ENCODE assay signal across 8 cellular contexts in genomic region chr19:18279266-18279515, GRCh38. TPM values are rescaled to one million over a fixed set of nuclear protein-coding genes. Genes with fewer than 3 reads are reported as not detected.
DNase-seq lines count a peak whose midpoint lies in the region; ATAC-seq, FAIRE-seq and TF ChIP-seq lines count a peak whose summit lies in the region.

No MANE protein-coding gene starts in this region.

- peaks cover 31% of the 10 kb centered on the region for H3K36me3 Mint-ChIP-seq in activated naive CD8-positive, alpha-beta T cell treated with anti-CD3 and anti-CD28 coated beads, Interleukin-2, amount 10 ng/mL, durations not matched to agents 7 days and 5 days

- DNase-seq in NOMO-1 treated with dmso at 0.1 percent for 144 hours (lab: John Stamatoyannopoulos, UW; ENCODE audit: unreplicated experiment) (peak; percentile 65), NOMO-1 treated with DMSO at 0.1 percent for 48 hours (lab: John Stamatoyannopoulos, UW; ENCODE audit: unreplicated experiment) (no peak), keratinocyte (ENCODE audit: low read depth, low spot score) (no peak), substantia nigra (lab: John Stamatoyannopoulos, UW) (no peak), NCI-H187 treated with DMSO at 0.1 percent for 48 hours (lab: John Stamatoyannopoulos, UW) (no peak), ACHN (no peak)
- no peak for DNase-seq in activated naive CD8-positive, alpha-beta T cell treated with anti-CD3 and anti-CD28 coated beads, Interleukin-2, amount 10 ng/mL, durations not matched to agents 7 days and 5 days

- no peaks in the 10 kb centered on the region for H3K27me3 Mint-ChIP-seq in activated naive CD8-positive, alpha-beta T cell treated with anti-CD3 and anti-CD28 coated beads, Interleukin-2, amount 10 ng/mL, durations not matched to agents 7 days and 5 days

- peaks cover 1 to 8% of the 10 kb centered on the region in 2 experiments for H3K36me3 ChIP-seq in keratinocyte (ENCODE audit: control insufficient read depth in 2 of 2, extremely low read depth in 1 of 2, insufficient read depth in 2 of 2, low read length in 2 of 2)

- H3K4me3 ChIP-seq in keratinocyte (ENCODE audit: control insufficient read depth in 2 of 3, extremely low read depth in 1 of 3, insufficient read depth in 2 of 3, low read depth in 1 of 3, low read length in 3 of 3), result peak overlapping the region; percentile 69 to 78 (median 76)

- TF ChIP-seq CTCF in keratinocyte (optimal IDR thresholded peaks at IDR 0.05 in 1 of 3, IDR thresholded peaks at IDR 0.05 in 1 of 3, conservative IDR thresholded peaks at IDR 0.05 in 1 of 3; ENCODE audit: extremely low read depth in 1 of 3, insufficient read depth in 2 of 3, low read length in 3 of 3), result no peak

- peak overlapping the region; percentile 98 for H3K4me3 Mint-ChIP-seq in activated naive CD8-positive, alpha-beta T cell treated with anti-CD3 and anti-CD28 coated beads, Interleukin-2, amount 10 ng/mL, durations not matched to agents 7 days and 5 days

- no peak for ATAC-seq in activated naive CD8-positive, alpha-beta T cell treated with anti-CD3 and anti-CD28 coated beads, Interleukin-2, amount 10 ng/mL, durations not matched to agents 7 days and 5 days (ENCODE audit: low read depth)
- ATAC-seq in HG03469 (IDR thresholded peaks at IDR 0.05; ENCODE audit: unreplicated experiment), result no peak

- H3K79me2 ChIP-seq in keratinocyte (ENCODE audit: control insufficient read depth, insufficient read depth, low read length), result peaks cover 23% of the 10 kb centered on the region

- no peaks in the 10 kb centered on the region for H3K9me3 ChIP-seq in keratinocyte (ENCODE audit: control insufficient read depth, low read depth, low read length)

- H3K9me3 Mint-ChIP-seq in activated naive CD8-positive, alpha-beta T cell treated with anti-CD3 and anti-CD28 coated beads, Interleukin-2, amount 10 ng/mL, durations not matched to agents 7 days and 5 days, result no peaks in the 10 kb centered on the region

- H3K4me1 Mint-ChIP-seq in activated naive CD8-positive, alpha-beta T cell treated with anti-CD3 and anti-CD28 coated beads, Interleukin-2, amount 10 ng/mL, durations not matched to agents 7 days and 5 days, result peaks cover 40% of the 10 kb centered on the region

- H3K4me1 ChIP-seq in keratinocyte (ENCODE audit: control insufficient read depth, extremely low read depth, insufficient read depth, low read length), result peaks cover 36% of the 10 kb centered on the region

- H4K20me1 ChIP-seq in keratinocyte (ENCODE audit: control insufficient read depth, extremely low read depth, insufficient read depth, low read length), result peaks cover 9% of the 10 kb centered on the region

- no peaks in the 10 kb centered on the region for H3K27me3 ChIP-seq in keratinocyte (ENCODE audit: control insufficient read depth, extremely low read depth, insufficient read depth, low read length)

- in situ Hi-C loops in ACHN (cut with HindIII; ENCODE audit: low pct_ligation_motif_present, low pct_unique_long_range_greater_than_20kb, low sequenced_read_pairs), result no loop called here

- dilution Hi-C loops in keratinocyte (cut with MboI; ENCODE audit: extremely low pct_ligation_motif_present, low sequenced_read_pairs), result no loop called here

- H3K9me1 ChIP-seq in keratinocyte (ENCODE audit: control insufficient read depth, extremely low read depth, insufficient read depth, low read length), result peaks cover 2% of the 10 kb centered on the region

- H3K4me2 ChIP-seq in keratinocyte (ENCODE audit: control insufficient read depth, extremely low read depth, insufficient read depth, low read depth, low read length), result peak overlapping the region; percentile 97

- H3K9ac ChIP-seq in keratinocyte (ENCODE audit: control insufficient read depth, extremely low read depth, insufficient read depth, low read length), result peak overlapping the region; percentile 92

- peak overlapping the region; percentile 88 for H3K27ac ChIP-seq in keratinocyte (ENCODE audit: control insufficient read depth, insufficient read depth, low read length)
- H3K27ac ChIP-seq in substantia nigra (ENCODE audit: low read depth, low read length, poor library complexity, severe bottlenecking), result peak overlapping the region; percentile 99

- POLR2A ChIA-PET in activated naive CD8-positive, alpha-beta T cell treated with anti-CD3 and anti-CD28 coated beads, Interleukin-2, amount 10 ng/mL, durations not matched to agents 7 days and 5 days (lab: Charles Lee), result interaction anchor here (0.7 to 12.8 kb wide), 19 partner anchors 9 to 1182 kb away, joined by 3 to 1033 read pairs (median 15); partner anchors contain the start of genes LSM4, MPV17L2, PGPEP1 and RAB3A

- FAIRE-seq in keratinocyte (lab: Jason Lieb, UNC), result no peak

- no peak overlapping the region for H2AFZ ChIP-seq in keratinocyte (ENCODE audit: control insufficient read depth, low read length)

- peak overlapping the region; percentile 99 for H3K27ac Mint-ChIP-seq in activated naive CD8-positive, alpha-beta T cell treated with anti-CD3 and anti-CD28 coated beads, Interleukin-2, amount 10 ng/mL, durations not matched to agents 7 days and 5 days

RNA-seq across cellular contexts. Expression of gene JUND, which starts 2.2 kb away (rescaled TPM):
- total RNA-seq in activated naive CD8-positive, alpha-beta T cell treated with anti-CD3 and anti-CD28 coated beads, Interleukin-2, amount 10 ng/mL, durations not matched to agents 7 days and 5 days, result 100 to 1,000 TPM; 366 to 394 TPM
- 17.2 to 36.7 TPM (median 20.7 TPM) in 3 replicates for polyA plus RNA-seq in keratinocyte
- 36.2 TPM for polyA plus RNA-seq in keratinocyte (2011; ENCODE audit: low read depth)
- polyA plus RNA-seq in keratinocyte (2011; cell fraction: cytosol; rRNA removed), result 13.4 and 56.6 TPM in 2 replicates
- polyA plus RNA-seq in keratinocyte (2011; cell fraction: nucleus; rRNA removed), result 31.1 and 77.4 TPM in 2 replicates
- 25.3 and 35.2 TPM in 2 replicates for polyA plus RNA-seq in keratinocyte (2012; ENCODE audit: low replicate concordance)
- polyA minus RNA-seq in keratinocyte, result 8.8 to 21.5 TPM (median 11.9 TPM) in 3 replicates
- 116 TPM for polyA minus RNA-seq in keratinocyte (2011; cell fraction: cytosol; rRNA and poly(A)+ RNA removed)
- 81.8 and 91.2 TPM in 2 replicates for polyA minus RNA-seq in keratinocyte (2011; cell fraction: nucleus; rRNA and poly(A)+ RNA removed)

RNA-seq across cellular contexts. Expression of gene IQCN, which starts 4.9 kb away (rescaled TPM):
- total RNA-seq in activated naive CD8-positive, alpha-beta T cell treated with anti-CD3 and anti-CD28 coated beads, Interleukin-2, amount 10 ng/mL, durations not matched to agents 7 days and 5 days, result 1 to 10 TPM; 5.0 to 5.2 TPM
- 0.02 to 0.06 TPM in 2 of 3 replicates, not detected in the other for polyA plus RNA-seq in keratinocyte
- not detected for polyA plus RNA-seq in keratinocyte (2011; ENCODE audit: low read depth)
- not detected in 2 replicates for polyA plus RNA-seq in keratinocyte (2011; cell fraction: cytosol; rRNA removed)
- polyA plus RNA-seq in keratinocyte (2011; cell fraction: nucleus; rRNA removed), result 0.69 and 3.8 TPM in 2 replicates
- polyA plus RNA-seq in keratinocyte (2012; ENCODE audit: low replicate concordance), result 0.02 and 0.34 TPM in 2 replicates
- 0.26 to 0.46 TPM in 2 of 3 replicates, not detected in the other for polyA minus RNA-seq in keratinocyte
- not detected for polyA minus RNA-seq in keratinocyte (2011; cell fraction: cytosol; rRNA and poly(A)+ RNA removed)
- 0.84 and 2.8 TPM in 2 replicates for polyA minus RNA-seq in keratinocyte (2011; cell fraction: nucleus; rRNA and poly(A)+ RNA removed)

RNA-seq across cellular contexts. Expression of gene LSM4, which starts 43.7 kb away (rescaled TPM):
- 100 to 1,000 TPM; 151 to 157 TPM for total RNA-seq in activated naive CD8-positive, alpha-beta T cell treated with anti-CD3 and anti-CD28 coated beads, Interleukin-2, amount 10 ng/mL, durations not matched to agents 7 days and 5 days
- 150 to 170 TPM (median 162 TPM) in 3 replicates for polyA plus RNA-seq in keratinocyte
- polyA plus RNA-seq in keratinocyte (2011; ENCODE audit: low read depth), result 50.4 TPM
- 74.7 and 141 TPM in 2 replicates for polyA plus RNA-seq in keratinocyte (2011; cell fraction: cytosol; rRNA removed)
- 41.7 and 45.2 TPM in 2 replicates for polyA plus RNA-seq in keratinocyte (2011; cell fraction: nucleus; rRNA removed)
- 86.5 and 186 TPM in 2 replicates for polyA plus RNA-seq in keratinocyte (2012; ENCODE audit: low replicate concordance)
- 30.7 to 49.0 TPM (median 33.8 TPM) in 3 replicates for polyA minus RNA-seq in keratinocyte
- polyA minus RNA-seq in keratinocyte (2011; cell fraction: cytosol; rRNA and poly(A)+ RNA removed), result 109 TPM
- polyA minus RNA-seq in keratinocyte (2011; cell fraction: nucleus; rRNA and poly(A)+ RNA removed), result 16.4 and 21.7 TPM in 2 replicates

RNA-seq across cellular contexts. Expression of gene PDE4C, which starts 53.0 kb away (rescaled TPM):
- total RNA-seq in activated naive CD8-positive, alpha-beta T cell treated with anti-CD3 and anti-CD28 coated beads, Interleukin-2, amount 10 ng/mL, durations not matched to agents 7 days and 5 days, result under 1 TPM in 1 of 2 experiments, not detected in 1; 0.65 TPM
- 0.03 TPM in 1 of 3 replicates, not detected in the others for polyA plus RNA-seq in keratinocyte
- not detected for polyA plus RNA-seq in keratinocyte (2011; ENCODE audit: low read depth)
- polyA plus RNA-seq in keratinocyte (2011; cell fraction: cytosol; rRNA removed), result not detected in 2 replicates
- 0.20 and 0.31 TPM in 2 replicates for polyA plus RNA-seq in keratinocyte (2011; cell fraction: nucleus; rRNA removed)
- not detected in 2 replicates for polyA plus RNA-seq in keratinocyte (2012; ENCODE audit: low replicate concordance)
- polyA minus RNA-seq in keratinocyte, result not detected in 3 replicates
- not detected for polyA minus RNA-seq in keratinocyte (2011; cell fraction: cytosol; rRNA and poly(A)+ RNA removed)
- polyA minus RNA-seq in keratinocyte (2011; cell fraction: nucleus; rRNA and poly(A)+ RNA removed), result not detected in 2 replicates
